2 cellular contexts compared by ENCODE assay signal in the genomic region with DNA sequence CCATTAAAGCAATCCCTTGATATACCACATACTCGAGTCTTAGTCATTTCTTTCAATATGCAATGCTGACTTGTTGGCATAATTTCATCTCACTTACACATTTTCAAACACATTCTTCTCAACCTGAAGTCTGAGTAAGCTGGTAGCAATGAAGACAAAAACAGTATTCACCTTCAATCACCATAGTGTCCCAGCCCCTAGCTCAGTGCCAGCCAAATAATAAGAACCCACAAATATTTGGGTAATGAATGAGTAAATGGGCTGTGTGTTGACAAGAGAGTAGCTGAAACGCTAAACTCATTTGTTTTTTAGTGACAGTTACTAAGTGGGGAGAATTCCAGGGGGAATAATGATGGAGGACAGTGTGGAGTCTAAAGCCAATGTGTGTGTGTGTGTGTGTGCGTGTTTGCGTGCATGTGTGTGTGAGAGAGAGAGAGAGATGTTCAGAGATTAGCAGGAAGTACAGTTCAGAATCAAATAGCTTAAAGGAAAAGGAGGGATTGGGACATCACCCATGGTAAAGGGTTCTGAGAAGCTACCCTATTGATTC.
TF ChIP-seq lines count a peak whose summit lies in the region.

No MANE protein-coding gene starts in this region.

TF ChIP-seq in Ishikawa, 13 proteins besides CTCF, POLR2A, EP300 and RAD21 (continued from another document):
- TF ChIP-seq, protein P1, sequence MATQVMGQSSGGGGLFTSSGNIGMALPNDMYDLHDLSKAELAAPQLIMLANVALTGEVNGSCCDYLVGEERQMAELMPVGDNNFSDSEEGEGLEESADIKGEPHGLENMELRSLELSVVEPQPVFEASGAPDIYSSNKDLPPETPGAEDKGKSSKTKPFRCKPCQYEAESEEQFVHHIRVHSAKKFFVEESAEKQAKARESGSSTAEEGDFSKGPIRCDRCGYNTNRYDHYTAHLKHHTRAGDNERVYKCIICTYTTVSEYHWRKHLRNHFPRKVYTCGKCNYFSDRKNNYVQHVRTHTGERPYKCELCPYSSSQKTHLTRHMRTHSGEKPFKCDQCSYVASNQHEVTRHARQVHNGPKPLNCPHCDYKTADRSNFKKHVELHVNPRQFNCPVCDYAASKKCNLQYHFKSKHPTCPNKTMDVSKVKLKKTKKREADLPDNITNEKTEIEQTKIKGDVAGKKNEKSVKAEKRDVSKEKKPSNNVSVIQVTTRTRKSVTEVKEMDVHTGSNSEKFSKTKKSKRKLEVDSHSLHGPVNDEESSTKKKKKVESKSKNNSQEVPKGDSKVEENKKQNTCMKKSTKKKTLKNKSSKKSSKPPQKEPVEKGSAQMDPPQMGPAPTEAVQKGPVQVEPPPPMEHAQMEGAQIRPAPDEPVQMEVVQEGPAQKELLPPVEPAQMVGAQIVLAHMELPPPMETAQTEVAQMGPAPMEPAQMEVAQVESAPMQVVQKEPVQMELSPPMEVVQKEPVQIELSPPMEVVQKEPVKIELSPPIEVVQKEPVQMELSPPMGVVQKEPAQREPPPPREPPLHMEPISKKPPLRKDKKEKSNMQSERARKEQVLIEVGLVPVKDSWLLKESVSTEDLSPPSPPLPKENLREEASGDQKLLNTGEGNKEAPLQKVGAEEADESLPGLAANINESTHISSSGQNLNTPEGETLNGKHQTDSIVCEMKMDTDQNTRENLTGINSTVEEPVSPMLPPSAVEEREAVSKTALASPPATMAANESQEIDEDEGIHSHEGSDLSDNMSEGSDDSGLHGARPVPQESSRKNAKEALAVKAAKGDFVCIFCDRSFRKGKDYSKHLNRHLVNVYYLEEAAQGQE (IDR thresholded peaks at IDR 0.05; ENCODE audit: low read depth), result no peak
- TF ChIP-seq CEBPB (IDR thresholded peaks at IDR 0.05), result no peak
- peak; percentile 63 for TF ChIP-seq TEAD4 (IDR thresholded peaks at IDR 0.05)

TF ChIP-seq in GM23338, 12 proteins besides CTCF, POLR2A, EP300 and RAD21 (continued from another document):
- TF ChIP-seq, protein P1 (IDR thresholded peaks at IDR 0.05; ENCODE audit: unreplicated experiment), result no peak
- no peak for TF ChIP-seq POLR2AphosphoS5 (IDR thresholded peaks at IDR 0.05; ENCODE audit: low read depth)
- no peak for TF ChIP-seq STAT1 (IDR thresholded peaks at IDR 0.05; ENCODE audit: unreplicated experiment)
- TF ChIP-seq EZH2 (IDR thresholded peaks at IDR 0.05; ENCODE audit: low read depth, unreplicated experiment), result no peak
- TF ChIP-seq ZNF462 (CRISPR knock-in tag; IDR thresholded peaks at IDR 0.05), result no peak
